ENCODE assay signal across 1 cellular context in genomic region chr2:237861-238260, GRCh38.
TF ChIP-seq lines count a peak whose summit lies in the region.

No MANE protein-coding gene starts in this region.

TF ChIP-seq in WTC11, 78 proteins besides CTCF, POLR2A, EP300 and RAD21 (continued from another document):
- no peak for TF ChIP-seq OVOL2 (CRISPR knock-in tag; IDR thresholded peaks at IDR 0.05; ENCODE audit: borderline replicate concordance)
- no peak for TF ChIP-seq ZNF423 (CRISPR knock-in tag; IDR thresholded peaks at IDR 0.05)
- TF ChIP-seq PRDM15 (CRISPR knock-in tag; IDR thresholded peaks at IDR 0.05), result no peak
- TF ChIP-seq, protein P1, sequence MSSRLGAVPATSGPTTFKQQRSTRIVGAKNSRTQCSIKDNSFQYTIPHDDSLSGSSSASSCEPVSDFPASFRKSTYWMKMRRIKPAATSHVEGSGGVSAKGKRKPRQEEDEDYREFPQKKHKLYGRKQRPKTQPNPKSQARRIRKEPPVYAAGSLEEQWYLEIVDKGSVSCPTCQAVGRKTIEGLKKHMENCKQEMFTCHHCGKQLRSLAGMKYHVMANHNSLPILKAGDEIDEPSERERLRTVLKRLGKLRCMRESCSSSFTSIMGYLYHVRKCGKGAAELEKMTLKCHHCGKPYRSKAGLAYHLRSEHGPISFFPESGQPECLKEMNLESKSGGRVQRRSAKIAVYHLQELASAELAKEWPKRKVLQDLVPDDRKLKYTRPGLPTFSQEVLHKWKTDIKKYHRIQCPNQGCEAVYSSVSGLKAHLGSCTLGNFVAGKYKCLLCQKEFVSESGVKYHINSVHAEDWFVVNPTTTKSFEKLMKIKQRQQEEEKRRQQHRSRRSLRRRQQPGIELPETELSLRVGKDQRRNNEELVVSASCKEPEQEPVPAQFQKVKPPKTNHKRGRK (CRISPR knock-in tag; IDR thresholded peaks at IDR 0.05; ENCODE audit: borderline replicate concordance), result no peak
- no peak for TF ChIP-seq FOXP4 (CRISPR knock-in tag; IDR thresholded peaks at IDR 0.05)
